In genomic region chr17:61454095-61454931, GRCh38 we compare ENCODE assay signal across 1 cellular context.
TF ChIP-seq lines count a peak whose summit lies in the region.

No MANE protein-coding gene starts in this region.

TF ChIP-seq in HepG2, 621 proteins besides CTCF, POLR2A, EP300 and RAD21 (continued from another document and continues in another):
- TF ChIP-seq ZNF10 (CRISPR knock-in tag; IDR thresholded peaks at IDR 0.05; ENCODE audit: borderline replicate concordance, low read depth), result no peak
- TF ChIP-seq AGO1 (IDR thresholded peaks at IDR 0.05; ENCODE audit: low read depth, low read length, poor library complexity, severe bottlenecking), result peak; percentile 35
- TF ChIP-seq, protein P1, sequence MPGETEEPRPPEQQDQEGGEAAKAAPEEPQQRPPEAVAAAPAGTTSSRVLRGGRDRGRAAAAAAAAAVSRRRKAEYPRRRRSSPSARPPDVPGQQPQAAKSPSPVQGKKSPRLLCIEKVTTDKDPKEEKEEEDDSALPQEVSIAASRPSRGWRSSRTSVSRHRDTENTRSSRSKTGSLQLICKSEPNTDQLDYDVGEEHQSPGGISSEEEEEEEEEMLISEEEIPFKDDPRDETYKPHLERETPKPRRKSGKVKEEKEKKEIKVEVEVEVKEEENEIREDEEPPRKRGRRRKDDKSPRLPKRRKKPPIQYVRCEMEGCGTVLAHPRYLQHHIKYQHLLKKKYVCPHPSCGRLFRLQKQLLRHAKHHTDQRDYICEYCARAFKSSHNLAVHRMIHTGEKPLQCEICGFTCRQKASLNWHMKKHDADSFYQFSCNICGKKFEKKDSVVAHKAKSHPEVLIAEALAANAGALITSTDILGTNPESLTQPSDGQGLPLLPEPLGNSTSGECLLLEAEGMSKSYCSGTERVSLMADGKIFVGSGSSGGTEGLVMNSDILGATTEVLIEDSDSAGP (CRISPR knock-in tag; IDR thresholded peaks at IDR 0.05; ENCODE audit: borderline replicate concordance), result no peak; the same call in 1 of the 2 replicates
- no peak for TF ChIP-seq NR2C2 (CRISPR knock-in tag; IDR thresholded peaks at IDR 0.05; ENCODE audit: borderline replicate concordance)
- no peak for TF ChIP-seq RFXAP (CRISPR knock-in tag; IDR thresholded peaks at IDR 0.05; ENCODE audit: borderline replicate concordance)
- peak; percentile 43; the same call in 1 of the 2 replicates for TF ChIP-seq NFIB (CRISPR knock-in tag; IDR thresholded peaks at IDR 0.05; ENCODE audit: borderline replicate concordance)
- TF ChIP-seq, protein P2, sequence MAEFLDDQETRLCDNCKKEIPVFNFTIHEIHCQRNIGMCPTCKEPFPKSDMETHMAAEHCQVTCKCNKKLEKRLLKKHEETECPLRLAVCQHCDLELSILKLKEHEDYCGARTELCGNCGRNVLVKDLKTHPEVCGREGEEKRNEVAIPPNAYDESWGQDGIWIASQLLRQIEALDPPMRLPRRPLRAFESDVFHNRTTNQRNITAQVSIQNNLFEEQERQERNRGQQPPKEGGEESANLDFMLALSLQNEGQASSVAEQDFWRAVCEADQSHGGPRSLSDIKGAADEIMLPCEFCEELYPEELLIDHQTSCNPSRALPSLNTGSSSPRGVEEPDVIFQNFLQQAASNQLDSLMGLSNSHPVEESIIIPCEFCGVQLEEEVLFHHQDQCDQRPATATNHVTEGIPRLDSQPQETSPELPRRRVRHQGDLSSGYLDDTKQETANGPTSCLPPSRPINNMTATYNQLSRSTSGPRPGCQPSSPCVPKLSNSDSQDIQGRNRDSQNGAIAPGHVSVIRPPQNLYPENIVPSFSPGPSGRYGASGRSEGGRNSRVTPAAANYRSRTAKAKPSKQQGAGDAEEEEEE (CRISPR knock-in tag; IDR thresholded peaks at IDR 0.05; ENCODE audit: borderline replicate concordance), result no peak
- TF ChIP-seq ZSCAN9 (CRISPR knock-in tag; IDR thresholded peaks at IDR 0.05; ENCODE audit: borderline replicate concordance), result no peak
- no peak for TF ChIP-seq MYNN (CRISPR knock-in tag; IDR thresholded peaks at IDR 0.05; ENCODE audit: low read depth)
- no peak for TF ChIP-seq GZF1 (CRISPR knock-in tag; IDR thresholded peaks at IDR 0.05)
- TF ChIP-seq MBNL3 (CRISPR knock-in tag; conservative IDR thresholded peaks at IDR 0.05), result no peak
- TF ChIP-seq AFF4 (CRISPR knock-in tag; IDR thresholded peaks at IDR 0.05), result no peak
- no peak for TF ChIP-seq PAXIP1 (CRISPR knock-in tag; conservative IDR thresholded peaks at IDR 0.05)
- TF ChIP-seq ZNF138 (CRISPR knock-in tag; IDR thresholded peaks at IDR 0.05; ENCODE audit: low read depth), result no peak
- TF ChIP-seq ATM (IDR thresholded peaks at IDR 0.05; ENCODE audit: borderline replicate concordance), result no peak
- TF ChIP-seq REXO4 (CRISPR knock-in tag; IDR thresholded peaks at IDR 0.05; ENCODE audit: borderline replicate concordance), result no peak
- TF ChIP-seq MATR3 (CRISPR knock-in tag; IDR thresholded peaks at IDR 0.05), result no peak
- TF ChIP-seq DNMT3B (CRISPR knock-in tag; conservative IDR thresholded peaks at IDR 0.05), result no peak
- no peak for TF ChIP-seq ZBTB3 (CRISPR knock-in tag; IDR thresholded peaks at IDR 0.05; ENCODE audit: borderline replicate concordance, low read depth)
- no peak for TF ChIP-seq KAT8 (CRISPR knock-in tag; IDR thresholded peaks at IDR 0.05)
- TF ChIP-seq FOXK1 (CRISPR knock-in tag; IDR thresholded peaks at IDR 0.05; ENCODE audit: borderline replicate concordance, low read depth), result no peak
- no peak for TF ChIP-seq MIER2 (CRISPR knock-in tag; IDR thresholded peaks at IDR 0.05)
- no peak for TF ChIP-seq PLRG1 (conservative IDR thresholded peaks at IDR 0.05)
- TF ChIP-seq ZNF576 (CRISPR knock-in tag; IDR thresholded peaks at IDR 0.05), result no peak
- no peak for TF ChIP-seq ZNF296 (CRISPR knock-in tag; conservative IDR thresholded peaks at IDR 0.05)
- TF ChIP-seq ZNF121 (CRISPR knock-in tag; IDR thresholded peaks at IDR 0.05), result no peak
- TF ChIP-seq, protein P3, sequence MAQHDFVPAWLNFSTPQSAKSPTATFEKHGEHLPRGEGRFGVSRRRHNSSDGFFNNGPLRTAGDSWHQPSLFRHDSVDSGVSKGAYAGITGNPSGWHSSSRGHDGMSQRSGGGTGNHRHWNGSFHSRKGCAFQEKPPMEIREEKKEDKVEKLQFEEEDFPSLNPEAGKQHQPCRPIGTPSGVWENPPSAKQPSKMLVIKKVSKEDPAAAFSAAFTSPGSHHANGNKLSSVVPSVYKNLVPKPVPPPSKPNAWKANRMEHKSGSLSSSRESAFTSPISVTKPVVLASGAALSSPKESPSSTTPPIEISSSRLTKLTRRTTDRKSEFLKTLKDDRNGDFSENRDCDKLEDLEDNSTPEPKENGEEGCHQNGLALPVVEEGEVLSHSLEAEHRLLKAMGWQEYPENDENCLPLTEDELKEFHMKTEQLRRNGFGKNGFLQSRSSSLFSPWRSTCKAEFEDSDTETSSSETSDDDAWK (CRISPR knock-in tag; IDR thresholded peaks at IDR 0.05), result no peak
- no peak for TF ChIP-seq ZNF580 (CRISPR knock-in tag; IDR thresholded peaks at IDR 0.05; ENCODE audit: borderline replicate concordance, low read depth)
- TF ChIP-seq HMG20A (CRISPR knock-in tag; IDR thresholded peaks at IDR 0.05; ENCODE audit: borderline replicate concordance), result no peak
- TF ChIP-seq TSC22D2 (CRISPR knock-in tag; IDR thresholded peaks at IDR 0.05; ENCODE audit: borderline replicate concordance), result no peak
- no peak for TF ChIP-seq HOXD1 (CRISPR knock-in tag; IDR thresholded peaks at IDR 0.05)
- peak; percentile 34 for TF ChIP-seq PRPF4 (IDR thresholded peaks at IDR 0.05; ENCODE audit: low read depth, low read length, poor library complexity, severe bottlenecking)
- TF ChIP-seq BORCS8-MEF2B (CRISPR knock-in tag; IDR thresholded peaks at IDR 0.05), result no peak
- TF ChIP-seq ZNF225 (CRISPR knock-in tag; IDR thresholded peaks at IDR 0.05), result no peak
- TF ChIP-seq ADNP (CRISPR knock-in tag; IDR thresholded peaks at IDR 0.05), result no peak
- TF ChIP-seq ZFP82 (CRISPR knock-in tag; IDR thresholded peaks at IDR 0.05; ENCODE audit: borderline replicate concordance), result no peak
- TF ChIP-seq KMT2A (CRISPR knock-in tag; IDR thresholded peaks at IDR 0.05), result no peak
- no peak for TF ChIP-seq ZNF83 (CRISPR knock-in tag; IDR thresholded peaks at IDR 0.05; ENCODE audit: borderline replicate concordance)
- TF ChIP-seq ZNF569 (CRISPR knock-in tag; IDR thresholded peaks at IDR 0.05; ENCODE audit: borderline replicate concordance), result no peak
- TF ChIP-seq, protein P4, sequence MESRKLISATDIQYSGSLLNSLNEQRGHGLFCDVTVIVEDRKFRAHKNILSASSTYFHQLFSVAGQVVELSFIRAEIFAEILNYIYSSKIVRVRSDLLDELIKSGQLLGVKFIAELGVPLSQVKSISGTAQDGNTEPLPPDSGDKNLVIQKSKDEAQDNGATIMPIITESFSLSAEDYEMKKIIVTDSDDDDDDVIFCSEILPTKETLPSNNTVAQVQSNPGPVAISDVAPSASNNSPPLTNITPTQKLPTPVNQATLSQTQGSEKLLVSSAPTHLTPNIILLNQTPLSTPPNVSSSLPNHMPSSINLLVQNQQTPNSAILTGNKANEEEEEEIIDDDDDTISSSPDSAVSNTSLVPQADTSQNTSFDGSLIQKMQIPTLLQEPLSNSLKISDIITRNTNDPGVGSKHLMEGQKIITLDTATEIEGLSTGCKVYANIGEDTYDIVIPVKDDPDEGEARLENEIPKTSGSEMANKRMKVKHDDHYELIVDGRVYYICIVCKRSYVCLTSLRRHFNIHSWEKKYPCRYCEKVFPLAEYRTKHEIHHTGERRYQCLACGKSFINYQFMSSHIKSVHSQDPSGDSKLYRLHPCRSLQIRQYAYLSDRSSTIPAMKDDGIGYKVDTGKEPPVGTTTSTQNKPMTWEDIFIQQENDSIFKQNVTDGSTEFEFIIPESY (CRISPR knock-in tag; IDR thresholded peaks at IDR 0.05), result peak; percentile 95; the same call in 1 of the 2 replicates
- TF ChIP-seq, protein P5, sequence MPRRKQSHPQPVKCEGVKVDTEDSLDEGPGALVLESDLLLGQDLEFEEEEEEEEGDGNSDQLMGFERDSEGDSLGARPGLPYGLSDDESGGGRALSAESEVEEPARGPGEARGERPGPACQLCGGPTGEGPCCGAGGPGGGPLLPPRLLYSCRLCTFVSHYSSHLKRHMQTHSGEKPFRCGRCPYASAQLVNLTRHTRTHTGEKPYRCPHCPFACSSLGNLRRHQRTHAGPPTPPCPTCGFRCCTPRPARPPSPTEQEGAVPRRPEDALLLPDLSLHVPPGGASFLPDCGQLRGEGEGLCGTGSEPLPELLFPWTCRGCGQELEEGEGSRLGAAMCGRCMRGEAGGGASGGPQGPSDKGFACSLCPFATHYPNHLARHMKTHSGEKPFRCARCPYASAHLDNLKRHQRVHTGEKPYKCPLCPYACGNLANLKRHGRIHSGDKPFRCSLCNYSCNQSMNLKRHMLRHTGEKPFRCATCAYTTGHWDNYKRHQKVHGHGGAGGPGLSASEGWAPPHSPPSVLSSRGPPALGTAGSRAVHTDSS (CRISPR knock-in tag; conservative IDR thresholded peaks at IDR 0.05), result no peak
- no peak for TF ChIP-seq ZSCAN20 (CRISPR knock-in tag; IDR thresholded peaks at IDR 0.05; ENCODE audit: borderline replicate concordance)
- no peak for TF ChIP-seq ZMYM4 (CRISPR knock-in tag; IDR thresholded peaks at IDR 0.05)
- no peak for TF ChIP-seq NFYB (CRISPR knock-in tag; IDR thresholded peaks at IDR 0.05)
- peak; percentile 95; the same call in 1 of the 2 replicates for TF ChIP-seq ZBTB38 (CRISPR knock-in tag; IDR thresholded peaks at IDR 0.05)
- no peak for TF ChIP-seq ZFAT (CRISPR knock-in tag; conservative IDR thresholded peaks at IDR 0.05)
- TF ChIP-seq, protein P6, sequence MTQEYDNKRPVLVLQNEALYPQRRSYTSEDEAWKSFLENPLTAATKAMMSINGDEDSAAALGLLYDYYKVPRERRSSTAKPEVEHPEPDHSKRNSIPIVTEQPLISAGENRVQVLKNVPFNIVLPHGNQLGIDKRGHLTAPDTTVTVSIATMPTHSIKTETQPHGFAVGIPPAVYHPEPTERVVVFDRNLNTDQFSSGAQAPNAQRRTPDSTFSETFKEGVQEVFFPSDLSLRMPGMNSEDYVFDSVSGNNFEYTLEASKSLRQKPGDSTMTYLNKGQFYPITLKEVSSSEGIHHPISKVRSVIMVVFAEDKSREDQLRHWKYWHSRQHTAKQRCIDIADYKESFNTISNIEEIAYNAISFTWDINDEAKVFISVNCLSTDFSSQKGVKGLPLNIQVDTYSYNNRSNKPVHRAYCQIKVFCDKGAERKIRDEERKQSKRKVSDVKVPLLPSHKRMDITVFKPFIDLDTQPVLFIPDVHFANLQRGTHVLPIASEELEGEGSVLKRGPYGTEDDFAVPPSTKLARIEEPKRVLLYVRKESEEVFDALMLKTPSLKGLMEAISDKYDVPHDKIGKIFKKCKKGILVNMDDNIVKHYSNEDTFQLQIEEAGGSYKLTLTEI (CRISPR knock-in tag; conservative IDR thresholded peaks at IDR 0.05), result no peak
- TF ChIP-seq RXRB (CRISPR knock-in tag; IDR thresholded peaks at IDR 0.05; ENCODE audit: borderline replicate concordance), result no peak
- TF ChIP-seq GTF3A (CRISPR knock-in tag; conservative IDR thresholded peaks at IDR 0.05), result no peak
- TF ChIP-seq REPIN1 (CRISPR knock-in tag; IDR thresholded peaks at IDR 0.05; ENCODE audit: borderline replicate concordance, low read depth), result no peak
